18 cellular contexts compared by ENCODE assay signal in genomic region chr5:38979535-38979934, GRCh38.
"Had no signal": no experiment of that assay in that cellular context is flagged by ENCODE, and none has a peak within 500 bp of the region (broad histone marks: within the 10 kb centered on the region; RNA-seq: fewer than 3 reads in every experiment).

No MANE protein-coding gene starts in this region.

- ATAC-seq: gastroesophageal sphincter, heart right ventricle, left colon, T-cell had no signal

- H3K27me3 Mint-ChIP-seq: activated CD4-positive, alpha-beta memory T cell treated with anti-CD3 and anti-CD28 coated beads, Interleukin-2, amount 10 ng/mL, durations not matched to agents 7 days and 5 days; dendritic cell treated with granulocyte-macrophage colony-stimulating factor and Interleukin-4, amounts not matched to agents 40 ng/mL and 50 ng/mL, for 4 days; stimulated activated naive CD8-positive, alpha-beta T cell treated with anti-CD3 and anti-CD28 coated beads, Interleukin-15, Interleukin-2, amounts not matched to agents 100 ng/mL and 50 ng/mL, for 24 hours; T-cell; type B pancreatic cell had no signal

- H3K4me3 Mint-ChIP-seq: activated CD4-positive, alpha-beta memory T cell treated with anti-CD3 and anti-CD28 coated beads, Interleukin-2, amount 10 ng/mL, durations not matched to agents 7 days and 5 days; dendritic cell treated with granulocyte-macrophage colony-stimulating factor and Interleukin-4, amounts not matched to agents 40 ng/mL and 50 ng/mL, for 4 days; stimulated activated naive CD8-positive, alpha-beta T cell treated with anti-CD3 and anti-CD28 coated beads, Interleukin-15, Interleukin-2, amounts not matched to agents 100 ng/mL and 50 ng/mL, for 24 hours; T-cell; type B pancreatic cell had no signal

- H3K27ac Mint-ChIP-seq: activated CD4-positive, alpha-beta memory T cell treated with anti-CD3 and anti-CD28 coated beads, Interleukin-2, amount 10 ng/mL, durations not matched to agents 7 days and 5 days; dendritic cell treated with granulocyte-macrophage colony-stimulating factor and Interleukin-4, amounts not matched to agents 40 ng/mL and 50 ng/mL, for 4 days; stimulated activated naive CD8-positive, alpha-beta T cell treated with anti-CD3 and anti-CD28 coated beads, Interleukin-15, Interleukin-2, amounts not matched to agents 100 ng/mL and 50 ng/mL, for 24 hours; T-cell; type B pancreatic cell had no signal

- H3K4me3 ChIP-seq: gastroesophageal sphincter, heart right ventricle, lung, suprapubic skin had no signal

- H3K27ac ChIP-seq: brain microvascular endothelial cell, gastroesophageal sphincter, heart right ventricle, parathyroid adenoma, suprapubic skin had no signal

- DNase-seq: activated CD4-positive, alpha-beta memory T cell treated with anti-CD3 and anti-CD28 coated beads, Interleukin-2, amount 10 ng/mL, durations not matched to agents 7 days and 5 days; activated CD4-positive, alpha-beta T cell treated with anti-CD3 and anti-CD28 coated beads for 1 hour; activated T-cell treated with anti-CD3 and anti-CD28 coated beads, Interleukin-2, amount 50 U/mL, for 48 hours; anterior cingulate cortex; brain microvascular endothelial cell; heart right ventricle; left colon; midbrain; SK-N-SH; stimulated activated CD4-positive, alpha-beta T cell treated with anti-CD3 and anti-CD28 coated beads, Interleukin-4, amount 100 ng/mL, for 24 hours; T-cell had no signal

- H3K4me1 ChIP-seq: gastroesophageal sphincter, heart right ventricle, parathyroid adenoma, suprapubic skin had no signal

- H3K9me3 Mint-ChIP-seq: activated CD4-positive, alpha-beta memory T cell treated with anti-CD3 and anti-CD28 coated beads, Interleukin-2, amount 10 ng/mL, durations not matched to agents 7 days and 5 days; dendritic cell treated with granulocyte-macrophage colony-stimulating factor and Interleukin-4, amounts not matched to agents 40 ng/mL and 50 ng/mL, for 4 days; stimulated activated naive CD8-positive, alpha-beta T cell treated with anti-CD3 and anti-CD28 coated beads, Interleukin-15, Interleukin-2, amounts not matched to agents 100 ng/mL and 50 ng/mL, for 24 hours; T-cell; type B pancreatic cell had no signal

- H3K9me3 ChIP-seq: gastroesophageal sphincter, heart right ventricle, SK-N-SH, suprapubic skin had no signal

- H3K27me3 ChIP-seq: brain microvascular endothelial cell, gastroesophageal sphincter, heart right ventricle, suprapubic skin had no signal

- H3K36me3 ChIP-seq: brain microvascular endothelial cell had no signal
